18 cellular contexts compared by ENCODE assay signal in the genomic region with DNA sequence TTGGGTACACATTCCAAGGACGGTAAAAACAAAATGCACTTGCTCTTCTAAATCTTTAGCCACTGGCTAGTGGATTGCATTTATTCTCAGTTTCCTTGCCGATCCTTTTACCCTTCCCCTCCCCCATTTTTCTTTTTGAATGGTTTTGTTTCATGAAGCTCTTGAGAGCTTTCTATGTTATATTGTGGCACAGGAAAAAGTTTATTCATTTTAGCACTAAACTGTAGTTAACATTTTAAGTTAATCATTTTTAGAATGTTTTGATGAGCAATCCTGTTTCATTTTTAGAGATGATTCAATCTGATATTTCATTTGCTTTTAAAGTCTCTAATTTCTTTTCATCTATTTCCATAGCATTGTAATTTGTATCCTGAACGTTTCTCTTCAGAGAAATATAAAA. TPM values are rescaled to one million over a fixed set of nuclear protein-coding genes. Genes with fewer than 3 reads are reported as not detected.
A peak's percentile ranks its signal among the peaks of the same experiment; 100 is the strongest.
DNase-seq lines count a peak whose midpoint lies in the region; ATAC-seq, FAIRE-seq and TF ChIP-seq lines count a peak whose summit lies in the region.
"Had no signal": no experiment of that assay in that cellular context is flagged by ENCODE, and none has a peak within 500 bp of the region (broad histone marks: within the 10 kb centered on the region; RNA-seq: fewer than 3 reads in every experiment).

No MANE protein-coding gene starts in this region.

- WGBS in A549 (ENCODE audit: missing lambda C conversion rate) = 33% methylated on average over 3 of the region's 3 CpGs
- 100% methylated on average over 1 of the region's 3 CpGs for WGBS in mesenchymal stem cell

- H4K91ac ChIP-seq in mesenchymal stem cell (ENCODE audit: low read length) = no peak overlapping the region

- H3K27ac ChIP-seq in A549 = no peak overlapping the region
- no peak overlapping the region for H3K27ac ChIP-seq in mesenchymal stem cell (ENCODE audit: low read length, poor library complexity, severe bottlenecking)
- H3K27ac ChIP-seq: SJSA1, vagina had no signal

- H2AK5ac ChIP-seq in mesenchymal stem cell (ENCODE audit: low read length, severe bottlenecking) = no peak overlapping the region

- no peaks in the 10 kb centered on the region for H3K27me3 Mint-ChIP-seq in T-helper 1 cell treated with Interleukin-12 subunit alpha and Interleukin-12 subunit beta and Interleukin-4 antibody, amounts not matched to agents 30 μg/mL and 1 μg/mL, for 36 hours (ENCODE audit: low read depth)
- H3K27me3 Mint-ChIP-seq: activated B cell treated with CpG ODN at 0.5 μM for 24 hours had no signal

- no peak for TF ChIP-seq POLR2A in A549 (IDR thresholded peaks at IDR 0.05; ENCODE audit: low read length)
- TF ChIP-seq POLR2A in GM18505 (IDR thresholded peaks at IDR 0.05; ENCODE audit: borderline replicate concordance, extremely low read depth, insufficient read depth, insufficient read length) = no peak

- H3K4me1 ChIP-seq in A549 (peaks cover 21% of the 10 kb centered on the region), mesenchymal stem cell (ENCODE audit: control insufficient read depth, insufficient read depth, low read depth, low read length) (no peaks in the 10 kb centered on the region)
- H3K4me1 ChIP-seq: SJSA1 had no signal

- H3K27ac Mint-ChIP-seq in T-helper 1 cell treated with Interleukin-12 subunit alpha and Interleukin-12 subunit beta and Interleukin-4 antibody, amounts not matched to agents 30 μg/mL and 1 μg/mL, for 36 hours = peak overlapping the region; percentile 53
- H3K27ac Mint-ChIP-seq: activated B cell treated with CpG ODN at 0.5 μM for 24 hours had no signal

- TF ChIP-seq CTCF in A549 (IDR thresholded peaks at IDR 0.05) = no peak

- H3K36me3 ChIP-seq in mesenchymal stem cell (ENCODE audit: control insufficient read depth in 1 of 2, insufficient read depth in 2 of 2, low read depth in 1 of 2, low read length in 2 of 2) = peaks cover 0 to 17% of the 10 kb centered on the region in 2 experiments
- H3K36me3 ChIP-seq: vagina had no signal

- CTCF ChIA-PET in A549 (lab: Yijun Ruan, JAX) = interaction anchor here (1.5 kb wide), 1 partner anchor 10 kb away, joined by 5 read pairs; no protein-coding TSS in a partner anchor

- peak overlapping the region; percentile 44 for H3K4me2 ChIP-seq in A549
- H3K4me2 ChIP-seq in mesenchymal stem cell (ENCODE audit: low read length, poor library complexity, severe bottlenecking) = no peak overlapping the region

- H3K4me3 Mint-ChIP-seq in T-helper 1 cell treated with Interleukin-12 subunit alpha and Interleukin-12 subunit beta and Interleukin-4 antibody, amounts not matched to agents 30 μg/mL and 1 μg/mL, for 36 hours = peak overlapping the region; percentile 22
- H3K4me3 Mint-ChIP-seq: activated B cell treated with CpG ODN at 0.5 μM for 24 hours had no signal

- H3K36me3 Mint-ChIP-seq in T-helper 1 cell treated with Interleukin-12 subunit alpha and Interleukin-12 subunit beta and Interleukin-4 antibody, amounts not matched to agents 30 μg/mL and 1 μg/mL, for 36 hours (ENCODE audit: low read depth) = peaks cover 4% of the 10 kb centered on the region

- no peak overlapping the region for H3K4ac ChIP-seq in mesenchymal stem cell (ENCODE audit: low read depth in 1 of 2, low read length in 2 of 2)

- no peaks in the 10 kb centered on the region for H3K9me3 Mint-ChIP-seq in T-helper 1 cell treated with Interleukin-12 subunit alpha and Interleukin-12 subunit beta and Interleukin-4 antibody, amounts not matched to agents 30 μg/mL and 1 μg/mL, for 36 hours
- H3K9me3 Mint-ChIP-seq: activated B cell treated with CpG ODN at 0.5 μM for 24 hours had no signal

- no peaks in the 10 kb centered on the region for H3K27me3 ChIP-seq in mesenchymal stem cell (ENCODE audit: control insufficient read depth in 1 of 2, insufficient read depth in 1 of 2, low read length in 2 of 2)
- H3K27me3 ChIP-seq: SJSA1, vagina had no signal

- no peak overlapping the region for H2BK15ac ChIP-seq in mesenchymal stem cell (ENCODE audit: low read depth, poor library complexity, severe bottlenecking)

- H3K9me3 ChIP-seq in A549 = no peaks in the 10 kb centered on the region
- H3K9me3 ChIP-seq in mesenchymal stem cell (ENCODE audit: control insufficient read depth, low read length) = no peaks in the 10 kb centered on the region
- H3K9me3 ChIP-seq: SJSA1, vagina had no signal

- H3K4me3 ChIP-seq in A549 (no peak overlapping the region), mesenchymal stem cell (ENCODE audit: insufficient read depth in 1 of 2, low read depth in 1 of 2, low read length in 2 of 2) (no peak overlapping the region)
- H3K4me3 ChIP-seq: SJSA1, vagina had no signal

- peak overlapping the region; percentile 27 for H3K9ac ChIP-seq in mesenchymal stem cell (ENCODE audit: low read length)

- no peak overlapping the region for H2BK12ac ChIP-seq in mesenchymal stem cell (ENCODE audit: low read length in 2 of 2)

- peaks cover 3% of the 10 kb centered on the region for H3K79me1 ChIP-seq in mesenchymal stem cell (replicated peaks; ENCODE audit: low read length, poor library complexity, severe bottlenecking)

- H3K4me1 Mint-ChIP-seq in T-helper 1 cell treated with Interleukin-12 subunit alpha and Interleukin-12 subunit beta and Interleukin-4 antibody, amounts not matched to agents 30 μg/mL and 1 μg/mL, for 36 hours (ENCODE audit: low read depth) = peaks cover 28% of the 10 kb centered on the region

- DNase-seq in A549 (ENCODE audit: low read depth in 1 of 2, low spot score in 1 of 2) (no peak), mesenchymal stem cell (no peak)
- DNase-seq: activated B cell treated with CpG ODN at 0.5 μM for 24 hours; activated CD8-positive, alpha-beta memory T cell treated with anti-CD3 and anti-CD28 coated beads, Interleukin-2, amount 50 U/mL, for 48 hours; AML-193; NCI-H1436; NCI-H82; PC-3; stimulated activated CD4-positive, alpha-beta T cell treated with anti-CD3 and anti-CD28 coated beads, Interleukin-2, amount 100 ng/mL, for 24 hours had no signal

- no peak overlapping the region for H4K8ac ChIP-seq in mesenchymal stem cell (ENCODE audit: low read length)

- no peak overlapping the region for H3K18ac ChIP-seq in mesenchymal stem cell (ENCODE audit: low read depth in 1 of 2, low read length in 2 of 2)

- TF ChIP-seq EP300 in A549 (IDR thresholded peaks at IDR 0.05) = no peak

- no peak overlapping the region for H2AFZ ChIP-seq in mesenchymal stem cell (ENCODE audit: low read depth, low read length)

- FAIRE-seq in A549 (lab: Jason Lieb, UNC) (no peak), G401.6 (lab: Jason Lieb, UNC) (peak; percentile 11)
- FAIRE-seq: D721Med had no signal

- no peak overlapping the region for H2BK120ac ChIP-seq in mesenchymal stem cell (ENCODE audit: low read depth, low read length)

- no peak for ATAC-seq in A549
- ATAC-seq in HG03097 (IDR thresholded peaks at IDR 0.05; ENCODE audit: low FRiP score, unreplicated experiment) = no peak
- no peak for ATAC-seq in HG03108 (IDR thresholded peaks at IDR 0.05; ENCODE audit: unreplicated experiment)
- ATAC-seq in GM18505 (IDR thresholded peaks at IDR 0.05; ENCODE audit: unreplicated experiment) = no peak
- ATAC-seq: PC-3, sciatic nerve had no signal

- H3K23ac ChIP-seq in mesenchymal stem cell (ENCODE audit: low read length in 2 of 2) = no peak overlapping the region

- H3K14ac ChIP-seq in mesenchymal stem cell (ENCODE audit: low read length in 2 of 2) = no peak overlapping the region

- H2BK5ac ChIP-seq in mesenchymal stem cell (ENCODE audit: low read depth, low read length, poor library complexity, severe bottlenecking) = no peak overlapping the region

- no peak for TF ChIP-seq RAD21 in A549 (conservative IDR thresholded peaks at IDR 0.05 in 1 of 2, IDR thresholded peaks at IDR 0.05 in 1 of 2)

- POLR2A ChIA-PET in A549 (lab: Yijun Ruan, JAX) = no interaction called here

TF ChIP-seq in A549, 52 proteins besides CTCF, POLR2A, EP300 and RAD21:
- TF ChIP-seq POLR2AphosphoS2 (conservative IDR thresholded peaks at IDR 0.05; ENCODE audit: low read length) (no peak), TFCP2L1 (CRISPR knock-in tag; IDR thresholded peaks at IDR 0.05) (no peak), JUNB (IDR thresholded peaks at IDR 0.05) (no peak), BHLHE40 (IDR thresholded peaks at IDR 0.05; ENCODE audit: low read depth, low read length) (no peak)
- TF ChIP-seq, protein P1, sequence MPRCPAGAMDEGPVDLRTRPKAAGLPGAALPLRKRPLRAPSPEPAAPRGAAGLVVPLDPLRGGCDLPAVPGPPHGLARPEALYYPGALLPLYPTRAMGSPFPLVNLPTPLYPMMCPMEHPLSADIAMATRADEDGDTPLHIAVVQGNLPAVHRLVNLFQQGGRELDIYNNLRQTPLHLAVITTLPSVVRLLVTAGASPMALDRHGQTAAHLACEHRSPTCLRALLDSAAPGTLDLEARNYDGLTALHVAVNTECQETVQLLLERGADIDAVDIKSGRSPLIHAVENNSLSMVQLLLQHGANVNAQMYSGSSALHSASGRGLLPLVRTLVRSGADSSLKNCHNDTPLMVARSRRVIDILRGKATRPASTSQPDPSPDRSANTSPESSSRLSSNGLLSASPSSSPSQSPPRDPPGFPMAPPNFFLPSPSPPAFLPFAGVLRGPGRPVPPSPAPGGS (IDR thresholded peaks at IDR 0.05) = no peak

RNA-seq across cellular contexts. Expression of gene ZEB1, which starts 24.0 kb away (rescaled TPM):
- 22.8 and 23.8 TPM in 2 replicates for polyA plus RNA-seq in A549 (2011; rRNA removed)
- 2.3 and 2.8 TPM in 2 replicates for polyA plus RNA-seq in A549 (2012; cell fraction: cytosol; rRNA removed)
- 2.7 and 3.1 TPM in 2 replicates for polyA plus RNA-seq in A549 (2012; cell fraction: nucleus; rRNA removed)
- 8.1 to 8.5 TPM (median 8.1 TPM) in 3 replicates for polyA plus RNA-seq in A549 (2017; fragmentation: RNase III; extraction: RNeasy Plus Mini Kit Qiagen cat#74134 plus additional on column Dnase treatment)
- 27.3 and 31.1 TPM in 2 replicates for polyA minus RNA-seq in A549 (2011; rRNA and poly(A)+ RNA removed)
- 32.8 TPM for polyA plus RNA-seq in mesenchymal stem cell (2013, experiment 1 of 2)
- 34.0 TPM for polyA plus RNA-seq in mesenchymal stem cell (2013, experiment 2 of 2)
